In genomic region chr4:8084031-8084660, GRCh38 we compare ENCODE assay signal across 20 cellular contexts.
"Had no signal": no experiment of that assay in that cellular context is flagged by ENCODE, and none has a peak within 500 bp of the region (broad histone marks: within the 10 kb centered on the region; RNA-seq: fewer than 3 reads in every experiment).

No MANE protein-coding gene starts in this region.

- H3K4me3 ChIP-seq: SJCRH30 had no signal

- H3K4me1 ChIP-seq: SJCRH30 had no signal

- H3K9me3 ChIP-seq: SJCRH30 had no signal

- DNase-seq: KBM-7, MV-4-11, NCI-H1048, NCI-H1105, NCI-H1417, NCI-H1436 treated with DMSO at 0.1 percent for 48 hours, NCI-H1694, NCI-H187 treated with DMSO at 0.1 percent for 48 hours, NCI-H2029 treated with DMSO at 0.1 percent for 48 hours, NCI-H2171 treated with DMSO at 0.1 percent for 48 hours, NCI-H345, NCI-H510A, NCI-H524 treated with DMSO at 0.1 percent for 48 hours, NCI-H69, NCI-H774, RPMI8226, SHP77 treated with DMSO at 0.1 percent for 48 hours, SJCRH30 had no signal

- H3K27ac ChIP-seq: SJCRH30 had no signal

- H3K36me3 ChIP-seq: SJCRH30 had no signal

- FAIRE-seq: RCC 7860 had no signal

- ATAC-seq: SK-N-SH treated with all-trans-retinoic acid at 6 μM for 48 hours had no signal
